Comparison of ENCODE assay signal across 9 cellular contexts in the genomic region with DNA sequence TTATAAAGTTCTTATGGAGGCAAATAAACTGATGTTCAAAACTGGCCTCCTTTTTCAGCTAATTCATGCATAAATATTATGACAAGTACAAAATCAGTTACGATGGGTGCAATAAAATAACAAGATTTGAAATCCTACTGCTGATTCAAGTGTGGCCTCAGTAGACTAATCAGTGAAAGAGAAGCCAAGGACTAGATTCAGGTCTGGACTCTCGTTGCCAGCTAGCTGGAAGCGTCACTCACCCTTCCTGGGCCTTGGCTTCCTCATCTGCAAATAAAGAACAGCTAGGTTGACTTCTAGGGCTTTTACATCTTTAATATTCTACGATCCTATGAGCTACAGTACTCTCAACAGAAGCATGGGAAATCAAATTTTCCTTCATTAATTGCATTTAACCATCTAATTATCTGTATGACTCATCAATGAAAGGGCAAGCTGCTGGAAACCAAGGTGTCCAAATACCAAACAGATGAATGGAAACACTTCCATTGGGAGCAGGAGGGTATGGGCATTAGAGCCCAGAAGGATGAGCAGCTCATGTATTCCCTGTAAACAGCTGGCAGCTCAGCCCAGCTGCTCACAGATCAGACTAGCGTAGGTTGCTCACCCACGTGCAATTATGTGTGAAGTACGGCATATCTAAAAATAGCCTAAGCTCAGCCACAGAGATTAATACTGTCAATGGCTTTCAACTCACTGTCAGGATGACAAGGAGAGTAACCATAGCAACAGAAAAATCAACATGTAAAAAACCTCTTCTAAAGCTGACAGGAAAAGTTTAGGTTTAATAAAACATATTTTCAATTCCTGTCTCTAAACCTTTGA.
DNase-seq lines count a peak whose midpoint lies in the region; ATAC-seq, FAIRE-seq and TF ChIP-seq lines count a peak whose summit lies in the region.
"Had no signal": no experiment of that assay in that cellular context is flagged by ENCODE, and none has a peak within 500 bp of the region (broad histone marks: within the 10 kb centered on the region; RNA-seq: fewer than 3 reads in every experiment).

No MANE protein-coding gene starts in this region.

- peaks cover 20% of the 10 kb centered on the region for H3K4me1 ChIP-seq in A549
- H3K4me1 ChIP-seq in body of pancreas, result no peaks in the 10 kb centered on the region
- peaks cover 21% of the 10 kb centered on the region for H3K4me1 ChIP-seq in PC-3 (ENCODE audit: insufficient read depth, low read length)
- peaks cover 0 to 26% of the 10 kb centered on the region in 2 donors for H3K4me1 ChIP-seq in ascending aorta
- H3K4me1 ChIP-seq in transverse colon, result no peaks in the 10 kb centered on the region

- TF ChIP-seq RAD21 in A549 (conservative IDR thresholded peaks at IDR 0.05 in 1 of 2, IDR thresholded peaks at IDR 0.05 in 1 of 2), result no peak

- H3K27me3 ChIP-seq in body of pancreas, result no peaks in the 10 kb centered on the region
- no peaks in the 10 kb centered on the region for H3K27me3 ChIP-seq in PC-3 (ENCODE audit: low read length)
- H3K27me3 ChIP-seq in ascending aorta, result no peaks in the 10 kb centered on the region
- H3K27me3 ChIP-seq in transverse colon, result no peaks in the 10 kb centered on the region

- no peaks in the 10 kb centered on the region for H3K9me2 ChIP-seq in PC-3 (replicated peaks; ENCODE audit: low read length)

- H3F3A ChIP-seq in PC-3 (ENCODE audit: low read length, unreplicated experiment), result no peaks in the 10 kb centered on the region

- TF ChIP-seq EP300 in A549 (IDR thresholded peaks at IDR 0.05) (no peak), transverse colon (IDR thresholded peaks at IDR 0.05; ENCODE audit: low read depth) (no peak)

- no peaks in the 10 kb centered on the region for H3K79me2 ChIP-seq in PC-3 (ENCODE audit: low read length)

- intact Hi-C loops in body of pancreas (cut with DNase I) (no loop called here), PC-3 (cut with micrococcal nuclease) (no loop called here), ascending aorta (cut with DNase I) (loop anchor here (5.0 kb wide), 2 partner anchors 297 to 563 kb away; partner anchors contain the start of genes PLCL2 and TBC1D5), transverse colon (cut with DNase I; ENCODE audit: low total_unique reads) (no loop called here)

- no peaks in the 10 kb centered on the region for H4K20me1 ChIP-seq in PC-3 (ENCODE audit: low read length)

- H3K9ac ChIP-seq in PC-3 (ENCODE audit: low read length), result no peak overlapping the region

- POLR2A ChIA-PET in A549 (lab: Yijun Ruan, JAX) (interaction anchor here (0.6 kb wide), 1 partner anchor 281 kb away, joined by 3 read pairs; no protein-coding TSS in a partner anchor), PC-3 (lab: Charles Lee; ENCODE audit: unreplicated experiment) (no interaction called here)

- no peak for FAIRE-seq in A549 (lab: Jason Lieb, UNC)
- FAIRE-seq: endometrium had no signal

- no peaks in the 10 kb centered on the region for H3K9me3 ChIP-seq in A549
- H3K9me3 ChIP-seq in body of pancreas, result no peaks in the 10 kb centered on the region
- no peaks in the 10 kb centered on the region for H3K9me3 ChIP-seq in PC-3 (ENCODE audit: low read length)
- no peaks in the 10 kb centered on the region for H3K9me3 ChIP-seq in ascending aorta
- H3K9me3 ChIP-seq in transverse colon, result no peaks in the 10 kb centered on the region

- no peak overlapping the region for H2AFZ ChIP-seq in PC-3 (ENCODE audit: low read length)

- BruUV-seq in PC-3 (replicated peaks; lab: Mats Ljungman, UMichigan), result no TSS peak

- no peak for ATAC-seq in A549
- ATAC-seq in GM19397 (IDR thresholded peaks at IDR 0.05; ENCODE audit: unreplicated experiment), result peak; percentile 67
- ATAC-seq in HG03442 (IDR thresholded peaks at IDR 0.05; ENCODE audit: unreplicated experiment), result peak; percentile 85
- ATAC-seq in body of pancreas, result peak; percentile 21
- ATAC-seq in PC-3, result no peak

- H3K4me3 ChIP-seq in A549 (no peak overlapping the region), body of pancreas (no peak overlapping the region), PC-3 (ENCODE audit: low read length) (no peak overlapping the region), ascending aorta (no peak overlapping the region), transverse colon (no peak overlapping the region)

- DNase-seq in A549 (ENCODE audit: low read depth in 1 of 2, low spot score in 1 of 2), result no peak
- peak in 2 of 4 donors; percentile 24 to 31 for DNase-seq in body of pancreas
- DNase-seq in PC-3, result no peak
- no peak for DNase-seq in ascending aorta (ENCODE audit: low spot score in 2 of 2)
- no peak for DNase-seq in transverse colon
- DNase-seq in SKM-1 treated with dmso at 0.1 percent for 144 hours (lab: John Stamatoyannopoulos, UW; ENCODE audit: unreplicated experiment), result no peak

- no peak for TF ChIP-seq CTCF in A549 (IDR thresholded peaks at IDR 0.05)
- TF ChIP-seq CTCF in body of pancreas (IDR thresholded peaks at IDR 0.05), result no peak
- no peak for TF ChIP-seq CTCF in PC-3 (conservative IDR thresholded peaks at IDR 0.05; ENCODE audit: low read depth, low read length)
- TF ChIP-seq CTCF in ascending aorta (IDR thresholded peaks at IDR 0.05), result no peak
- TF ChIP-seq CTCF in transverse colon (IDR thresholded peaks at IDR 0.05), result no peak

- H3K4me2 ChIP-seq in A549 (no peak overlapping the region), PC-3 (ENCODE audit: low read length) (no peak overlapping the region)

- TF ChIP-seq POLR2A in A549 (IDR thresholded peaks at IDR 0.05; ENCODE audit: low read length) (no peak), body of pancreas (IDR thresholded peaks at IDR 0.05) (no peak), transverse colon (IDR thresholded peaks at IDR 0.05) (no peak)

- in situ Hi-C loops in transverse colon (cut with MboI; ENCODE audit: low pct_ligation_motif_present in 1 of 4, low pct_unique_long_range_greater_than_20kb in 1 of 4, low sequenced_read_pairs in 3 of 4), result no loop called here

- H3K36me3 ChIP-seq in body of pancreas (replicated peaks in 1 of 2; ENCODE audit: insufficient read depth in 1 of 2, low read depth in 2 of 2), result peaks cover 0 to 2% of the 10 kb centered on the region in 2 donors
- H3K36me3 ChIP-seq in PC-3 (ENCODE audit: low read depth, low read length), result no peaks in the 10 kb centered on the region
- H3K36me3 ChIP-seq in ascending aorta, result peaks cover 0 to 6% of the 10 kb centered on the region in 2 donors
- H3K36me3 ChIP-seq in transverse colon, result peaks cover 0 to 3% (median 0%) of the 10 kb centered on the region in 4 donors

- CTCF ChIA-PET in A549 (lab: Yijun Ruan, JAX) (interaction anchor here (1.3 kb wide), 1 partner anchor 10 kb away, joined by 4 read pairs; no protein-coding TSS in a partner anchor), PC-3 (lab: Charles Lee) (no interaction called here)

- no peak overlapping the region for H3K27ac ChIP-seq in A549
- no peak overlapping the region for H3K27ac ChIP-seq in body of pancreas
- no peak overlapping the region for H3K27ac ChIP-seq in PC-3 (ENCODE audit: low read length)
- H3K27ac ChIP-seq in ascending aorta, result no peak overlapping the region
- H3K27ac ChIP-seq in transverse colon, result no peak overlapping the region

- 94% methylated on average over 7 of the region's 7 CpGs for WGBS in A549 (ENCODE audit: missing lambda C conversion rate)
- 90% methylated on average over 7 of the region's 7 CpGs for WGBS in body of pancreas, 2 donors
- 77 to 82% methylated on average over 7 of the region's 7 CpGs for WGBS in transverse colon (ENCODE audit: low coverage in 1 of 2), 2 donors

TF ChIP-seq in A549, 52 proteins besides CTCF, POLR2A, EP300 and RAD21:
- no peak for TF ChIP-seq ZNF302 (CRISPR knock-in tag; IDR thresholded peaks at IDR 0.05)
- no peak for TF ChIP-seq FOSL2 (IDR thresholded peaks at IDR 0.05)
- TF ChIP-seq FOSL2 (CRISPR knock-in tag; IDR thresholded peaks at IDR 0.05), result peak; percentile 32; the same call in 1 of the 2 replicates

Comparison
In these comparisons a context has a peak if more than half of its experiments do, and no peak if none do; other contexts are left out.
1. ATAC-seq: peak in GM19397 (single experiment), HG03442 (single experiment) and body of pancreas (single experiment); none in A549 (0 of 2) and PC-3 (single experiment).